8 cellular contexts compared by ENCODE assay signal in the genomic region with DNA sequence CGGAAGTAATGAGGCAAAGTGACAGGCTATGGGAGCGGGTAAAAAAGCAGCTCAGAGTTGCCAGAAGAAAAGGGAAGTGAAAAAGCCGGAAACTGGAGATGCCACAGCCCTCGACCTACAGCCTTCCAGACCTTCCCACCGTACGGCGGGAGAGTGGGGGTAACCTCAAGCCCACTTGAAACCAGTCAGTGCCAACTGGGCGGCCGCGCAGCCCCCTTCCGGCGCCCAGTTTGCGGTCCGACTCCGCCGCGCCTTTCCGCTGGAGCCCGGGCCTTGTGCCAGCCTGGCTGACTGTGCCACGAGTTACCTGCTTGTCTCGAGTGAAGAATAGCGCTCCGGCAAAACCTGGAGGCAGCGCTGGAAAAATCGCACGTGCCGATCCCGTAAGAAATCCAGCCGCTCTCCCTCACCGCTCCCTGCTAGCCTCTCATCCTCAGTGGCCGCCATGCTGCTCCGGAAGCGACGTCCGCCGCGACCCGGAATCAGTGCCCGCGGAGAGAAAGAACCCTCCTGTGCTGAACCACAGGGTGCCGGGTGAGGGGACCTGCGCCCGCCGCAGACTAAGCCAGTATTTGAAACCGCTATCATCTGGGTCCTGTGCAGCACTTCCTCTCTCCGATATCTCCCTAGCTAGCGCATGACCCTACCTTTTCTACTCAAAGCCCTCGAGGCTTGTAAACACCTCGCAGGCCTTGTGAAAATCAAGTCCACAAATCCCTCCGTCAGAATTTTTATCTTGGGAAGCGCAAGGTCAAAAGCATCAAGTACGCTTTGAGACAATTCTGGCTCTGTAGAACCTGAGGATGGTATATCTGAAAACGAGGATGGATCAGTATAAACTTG. TPM values are rescaled to one million over a fixed set of nuclear protein-coding genes. Genes with fewer than 3 reads are reported as not detected.
DNase-seq lines count a peak whose midpoint lies in the region; TF ChIP-seq lines count a peak whose summit lies in the region.

Gene PGGT1B (minus strand): TSS at position 473 of the 843 bp plus-strand sequence. CDS start 26 bp downstream, at position 447.

- H3K4me3 ChIP-seq in epithelial cell of esophagus (ENCODE audit: low read length), result peak within 1 kb of the TSS; percentile 77
- peak within 1 kb of the TSS; percentile 84 for H3K4me3 ChIP-seq in mononuclear cell (ENCODE audit: low read length)

- no peaks in the 10 kb centered on the region for H3K9me3 ChIP-seq in mononuclear cell (ENCODE audit: low read depth, low read length)

- no peaks in the 10 kb centered on the region for H3K27me3 ChIP-seq in mononuclear cell (ENCODE audit: insufficient read depth, low read length)

- DNase-seq in COR-L47 (lab: John Stamatoyannopoulos, UW), result peak; percentile 70
- DNase-seq in GM20000 (ENCODE audit: low spot score), result peak; percentile 81
- DNase-seq in HT1080 (ENCODE audit: low read depth), result peak; percentile 82
- peak; percentile 16 for DNase-seq in OCI-M2 (lab: John Stamatoyannopoulos, UW; ENCODE audit: unreplicated experiment)
- peak; percentile 63 for DNase-seq in activated T-cell treated with anti-CD3 and anti-CD28 coated beads for 24 hours (ENCODE audit: low read depth)
- peak; percentile 63 for DNase-seq in epithelial cell of esophagus (ENCODE audit: low read depth)
- peak; percentile 24 to 34 for DNase-seq in stimulated activated CD8-positive, alpha-beta memory T cell treated with anti-CD3 and anti-CD28 coated beads, Interleukin-4, amount 100 ng/mL, for 1 hour (ENCODE audit: low read depth in 2 of 2, low spot score in 1 of 2)

- peaks cover 22% of the 10 kb centered on the region for H3K4me1 ChIP-seq in mononuclear cell (ENCODE audit: insufficient read depth, low read length)

- TF ChIP-seq CTCF in GM20000 (IDR thresholded peaks at IDR 0.05; ENCODE audit: extremely low read depth, missing control alignments) (no peak), epithelial cell of esophagus (IDR thresholded peaks at IDR 0.05; ENCODE audit: insufficient read depth, low read depth, low read length, missing control alignments) (peak; percentile 2)

RNA-seq across cellular contexts. Expression of gene PGGT1B, which starts in this region (rescaled TPM):
- 16.7 and 20.5 TPM in 2 replicates for total RNA-seq in HT1080 (2014; rRNA removed; shearing (Covaris generic))
- polyA plus RNA-seq in HT1080 (2015; cell fraction: cytosol; rRNA removed), result 7.7 and 8.6 TPM in 2 replicates
- polyA plus RNA-seq in HT1080 (2015; cell fraction: nucleus; rRNA removed), result 7.6 and 8.5 TPM in 2 replicates
- 27.6 TPM for total RNA-seq in mononuclear cell

Comparison
In these comparisons a context has a peak if more than half of its experiments do, and no peak if none do; other contexts are left out.
1. Peak in every context shown above with its lines: DNase-seq and H3K4me3 ChIP-seq.
2. DNase-seq: peak in every context shown above with its lines; median percentile 82 in HT1080; 81 in GM20000; 70 in COR-L47; 63 in activated T-cell treated with anti-CD3 and anti-CD28 coated beads for 24 hours; 63 in epithelial cell of esophagus; 29 in stimulated activated CD8-positive, alpha-beta memory T cell treated with anti-CD3 and anti-CD28 coated beads, Interleukin-4, amount 100 ng/mL, for 1 hour; 16 in OCI-M2.